ENCODE assay signal across 18 cellular contexts in genomic region chr19:46441775-46442332, GRCh38. TPM values are rescaled to one million over a fixed set of nuclear protein-coding genes. Genes with fewer than 3 reads are reported as not detected.
DNase-seq lines count a peak whose midpoint lies in the region; ATAC-seq, FAIRE-seq and TF ChIP-seq lines count a peak whose summit lies in the region.
"Had no signal": no experiment of that assay in that cellular context is flagged by ENCODE, and none has a peak within 500 bp of the region (broad histone marks: within the 10 kb centered on the region; RNA-seq: fewer than 3 reads in every experiment).

No MANE protein-coding gene starts in this region.

- TF ChIP-seq EP300 in A549 (IDR thresholded peaks at IDR 0.05): no peak

- no peak overlapping the region for H3K27ac Mint-ChIP-seq in activated CD8-positive, alpha-beta T cell treated with anti-CD3 and anti-CD28 coated beads for 36 hours

- 89% methylated on average over 4 of the region's 4 CpGs for WGBS in A549 (ENCODE audit: missing lambda C conversion rate)
- WGBS in prostate gland: 65% methylated on average over 4 of the region's 4 CpGs

- H3K27me3 Mint-ChIP-seq in activated CD8-positive, alpha-beta T cell treated with anti-CD3 and anti-CD28 coated beads for 36 hours: peaks cover 6% of the 10 kb centered on the region

- no peaks in the 10 kb centered on the region for H3K27me3 ChIP-seq in prostate gland (replicated peaks; ENCODE audit: insufficient read depth)
- H3K27me3 ChIP-seq: MG63 had no signal

- peaks cover 13% of the 10 kb centered on the region for H3K4me1 ChIP-seq in A549
- H3K4me1 ChIP-seq in prostate gland (replicated peaks): peaks cover 15% of the 10 kb centered on the region

- H3K9me3 Mint-ChIP-seq in activated CD8-positive, alpha-beta T cell treated with anti-CD3 and anti-CD28 coated beads for 36 hours: no peaks in the 10 kb centered on the region

- TF ChIP-seq POLR2A in A549 (IDR thresholded peaks at IDR 0.05; ENCODE audit: low read length) (no peak), prostate gland (IDR thresholded peaks at IDR 0.05) (no peak)

- H3K27ac ChIP-seq in A549 (peak overlapping the region; percentile 64 to 65; a peak in 4 of 6 replicates), VCaP (peak overlapping the region; percentile 75), prostate gland (peak overlapping the region; percentile 43 to 55)
- H3K27ac ChIP-seq: PC-9 had no signal

- H3K4me2 ChIP-seq in A549: no peak overlapping the region
- H3K4me2 ChIP-seq: PC-9 had no signal

- peak; percentile 81 for FAIRE-seq in A549 (lab: Jason Lieb, UNC)
- FAIRE-seq: GM12892, H54 had no signal

- DNase-seq in A549 (ENCODE audit: low read depth in 1 of 2, low spot score in 1 of 2) (no peak), fibroblast of the aortic adventitia (ENCODE audit: low read depth) (peak; percentile 85), prostate gland (ENCODE audit: low spot score) (no peak)
- no peak for DNase-seq in activated CD8-positive, alpha-beta T cell treated with anti-CD3 and anti-CD28 coated beads for 36 hours
- DNase-seq: C1 segment of cervical spinal cord, COR-L47, DMS153, MG63, NCI-H1092, NCI-H146, NCI-H524, PC-9 had no signal

- H3K4me3 ChIP-seq in A549: no peak overlapping the region
- no peak overlapping the region for H3K4me3 ChIP-seq in fibroblast of the aortic adventitia (ENCODE audit: low read depth, low read length)
- H3K4me3 ChIP-seq in prostate gland: no peak overlapping the region
- H3K4me3 ChIP-seq: MG63, PC-9 had no signal

- no peaks in the 10 kb centered on the region for H3K4me1 Mint-ChIP-seq in activated CD8-positive, alpha-beta T cell treated with anti-CD3 and anti-CD28 coated beads for 36 hours (ENCODE audit: low read depth)

- no peaks in the 10 kb centered on the region for H3K36me3 Mint-ChIP-seq in activated CD8-positive, alpha-beta T cell treated with anti-CD3 and anti-CD28 coated beads for 36 hours (ENCODE audit: low read depth)

- CTCF ChIA-PET in A549 (lab: Yijun Ruan, JAX): interaction anchor here (2.7 to 4.9 kb wide), 2 partner anchors 10 to 40 kb away, joined by 7 to 22 read pairs; no protein-coding TSS in a partner anchor
- CTCF ChIA-PET in activated CD8-positive, alpha-beta T cell treated with anti-CD3 and anti-CD28 coated beads for 36 hours (lab: Charles Lee): no interaction called here

- intact Hi-C loops in prostate gland (cut with DNase I): no loop called here
- intact Hi-C loops in activated CD8-positive, alpha-beta T cell treated with anti-CD3 and anti-CD28 coated beads for 36 hours (cut with micrococcal nuclease): no loop called here

- POLR2A ChIA-PET in A549 (lab: Yijun Ruan, JAX): no interaction called here
- POLR2A ChIA-PET in activated CD8-positive, alpha-beta T cell treated with anti-CD3 and anti-CD28 coated beads for 36 hours (lab: Charles Lee): no interaction called here

- no peak overlapping the region for H3K4me3 Mint-ChIP-seq in activated CD8-positive, alpha-beta T cell treated with anti-CD3 and anti-CD28 coated beads for 36 hours

- H3K36me3 ChIP-seq in prostate gland: no peaks in the 10 kb centered on the region
- H3K36me3 ChIP-seq: MG63 had no signal

- no peaks in the 10 kb centered on the region for H3K9me3 ChIP-seq in A549
- no peaks in the 10 kb centered on the region for H3K9me3 ChIP-seq in prostate gland
- H3K9me3 ChIP-seq: MG63 had no signal

- no peak for TF ChIP-seq RAD21 in A549 (conservative IDR thresholded peaks at IDR 0.05 in 1 of 2, IDR thresholded peaks at IDR 0.05 in 1 of 2)

- no peak for TF ChIP-seq CTCF in A549 (IDR thresholded peaks at IDR 0.05)
- no peak for TF ChIP-seq CTCF in VCaP (conservative IDR thresholded peaks at IDR 0.05)
- TF ChIP-seq CTCF in fibroblast of the aortic adventitia (IDR thresholded peaks at IDR 0.05; ENCODE audit: insufficient read depth, low read length): no peak
- TF ChIP-seq CTCF in prostate gland (IDR thresholded peaks at IDR 0.05): no peak
- TF ChIP-seq CTCF in activated CD8-positive, alpha-beta T cell treated with anti-CD3 and anti-CD28 coated beads for 36 hours (IDR thresholded peaks at IDR 0.05): no peak

- ATAC-seq in A549 (no peak), HG03378 (IDR thresholded peaks at IDR 0.05; ENCODE audit: unreplicated experiment) (no peak), GM21717 (IDR thresholded peaks at IDR 0.05; ENCODE audit: unreplicated experiment) (no peak)
- ATAC-seq in activated CD8-positive, alpha-beta T cell treated with anti-CD3 and anti-CD28 coated beads for 36 hours: no peak

TF ChIP-seq in A549, 52 proteins besides CTCF, POLR2A, EP300 and RAD21:
- no peak for TF ChIP-seq HDAC2 (IDR thresholded peaks at IDR 0.05)
- TF ChIP-seq SMC3 (IDR thresholded peaks at IDR 0.05): no peak
- TF ChIP-seq HOXA7 (CRISPR knock-in tag; IDR thresholded peaks at IDR 0.05): no peak
- no peak for TF ChIP-seq REST (IDR thresholded peaks at IDR 0.05)
- TF ChIP-seq ESRRA (IDR thresholded peaks at IDR 0.05; ENCODE audit: borderline replicate concordance, low read length): no peak
- no peak for TF ChIP-seq RCOR1 (IDR thresholded peaks at IDR 0.05; ENCODE audit: low read depth, low read length)

RNA-seq across cellular contexts. Expression of gene PNMA8C, which starts 13.1 kb away (rescaled TPM):
- polyA plus RNA-seq in A549 (2011; rRNA removed) (0.01 TPM in 1 of 2 replicates, not detected in the other), A549 (2017; fragmentation: RNase III; extraction: RNeasy Plus Mini Kit Qiagen cat#74134 plus additional on column Dnase treatment) (not detected in 3 replicates)
- 0.01 TPM in 2 replicates for polyA plus RNA-seq in A549 (2012; cell fraction: cytosol; rRNA removed)
- polyA plus RNA-seq in A549 (2012; cell fraction: nucleus; rRNA removed): 0.04 TPM in 2 replicates
- polyA minus RNA-seq in A549 (2011; rRNA and poly(A)+ RNA removed): 0.08 TPM in 1 of 2 replicates, not detected in the other
- total RNA-seq in fibroblast of the aortic adventitia (ENCODE audit: low replicate concordance) (not detected in 2 replicates), prostate gland (1 to 10 TPM in 1 of 2 donors, not detected in 1; 1.6 TPM)
- total RNA-seq in activated CD8-positive, alpha-beta T cell treated with anti-CD3 and anti-CD28 coated beads for 36 hours: not detected
- total RNA-seq: A673, PC-9 had no signal

RNA-seq across cellular contexts. Expression of gene CCDC8, which starts 28.5 kb away (rescaled TPM):
- polyA plus RNA-seq in A549 (2011; rRNA removed) (0.04 TPM in 1 of 2 replicates, not detected in the other), A549 (2017; fragmentation: RNase III; extraction: RNeasy Plus Mini Kit Qiagen cat#74134 plus additional on column Dnase treatment) (0.03 to 0.08 TPM in 2 of 3 replicates, not detected in the other)
- polyA plus RNA-seq in A549 (2012; cell fraction: cytosol; rRNA removed): 0.01 TPM in 1 of 2 replicates, not detected in the other
- polyA plus RNA-seq in A549 (2012; cell fraction: nucleus; rRNA removed): 0.04 and 0.05 TPM in 2 replicates
- not detected in 2 replicates for polyA minus RNA-seq in A549 (2011; rRNA and poly(A)+ RNA removed)
- total RNA-seq in fibroblast of the aortic adventitia (ENCODE audit: low replicate concordance) (8.5 and 26.9 TPM in 2 replicates), prostate gland (10 to 100 TPM; 20.4 to 32.7 TPM)
- not detected for total RNA-seq in activated CD8-positive, alpha-beta T cell treated with anti-CD3 and anti-CD28 coated beads for 36 hours

RNA-seq across cellular contexts. Expression of gene PNMA8A, which starts 29.5 kb away (rescaled TPM):
- 11.2 and 14.1 TPM in 2 replicates for polyA plus RNA-seq in A549 (2011; rRNA removed)
- polyA plus RNA-seq in A549 (2012; cell fraction: cytosol; rRNA removed): 5.0 and 5.6 TPM in 2 replicates
- polyA plus RNA-seq in A549 (2012; cell fraction: nucleus; rRNA removed): 2.7 and 6.0 TPM in 2 replicates
- 14.9 to 17.2 TPM (median 15.4 TPM) in 3 replicates for polyA plus RNA-seq in A549 (2017; fragmentation: RNase III; extraction: RNeasy Plus Mini Kit Qiagen cat#74134 plus additional on column Dnase treatment)
- 5.2 and 6.0 TPM in 2 replicates for polyA minus RNA-seq in A549 (2011; rRNA and poly(A)+ RNA removed)
- 2.1 and 2.3 TPM in 2 replicates for total RNA-seq in fibroblast of the aortic adventitia (ENCODE audit: low replicate concordance)
- 10 to 100 TPM; 17.0 to 26.5 TPM for total RNA-seq in prostate gland
- total RNA-seq in activated CD8-positive, alpha-beta T cell treated with anti-CD3 and anti-CD28 coated beads for 36 hours: not detected
- total RNA-seq: PC-9 had no signal

RNA-seq across cellular contexts. Expression of gene PNMA8B, which starts 53.8 kb away (rescaled TPM):
- not detected in 2 replicates for polyA plus RNA-seq in A549 (2011; rRNA removed)
- not detected in 2 replicates for polyA plus RNA-seq in A549 (2012; cell fraction: cytosol; rRNA removed)
- not detected in 2 replicates for polyA plus RNA-seq in A549 (2012; cell fraction: nucleus; rRNA removed)
- polyA plus RNA-seq in A549 (2017; fragmentation: RNase III; extraction: RNeasy Plus Mini Kit Qiagen cat#74134 plus additional on column Dnase treatment): not detected in 3 replicates
- not detected in 2 replicates for polyA minus RNA-seq in A549 (2011; rRNA and poly(A)+ RNA removed)
- total RNA-seq in fibroblast of the aortic adventitia (ENCODE audit: low replicate concordance): 1.6 and 6.3 TPM in 2 replicates
- 1 to 10 TPM in 1 of 2 donors, under 1 TPM in 1; 0.96 to 3.1 TPM for total RNA-seq in prostate gland
- not detected for total RNA-seq in activated CD8-positive, alpha-beta T cell treated with anti-CD3 and anti-CD28 coated beads for 36 hours
- total RNA-seq: PC-9 had no signal
